1 cellular context compared by ENCODE assay signal in the genomic region with DNA sequence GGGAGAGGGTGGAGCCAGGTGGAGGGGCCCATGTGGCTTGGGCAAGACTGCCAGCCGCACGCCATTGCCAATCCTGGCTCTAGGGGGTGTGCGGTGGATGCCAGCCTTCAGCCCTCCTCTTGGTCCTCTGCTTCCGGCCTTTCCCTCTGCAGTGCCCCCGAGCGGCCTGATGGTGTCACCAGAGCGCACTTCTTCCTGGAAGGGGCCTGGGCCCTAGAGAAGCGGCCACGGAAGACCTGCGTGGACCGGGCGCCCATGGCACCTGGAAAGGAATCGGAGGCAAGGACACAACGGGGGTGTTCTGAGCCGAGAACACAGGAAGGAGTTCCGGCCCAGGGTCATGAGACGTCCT.
TF ChIP-seq lines count a peak whose summit lies in the region.

No MANE protein-coding gene starts in this region.

TF ChIP-seq in HepG2, 621 proteins besides CTCF, POLR2A, EP300 and RAD21 (continued from another document and continues in another):
- TF ChIP-seq, protein P1, sequence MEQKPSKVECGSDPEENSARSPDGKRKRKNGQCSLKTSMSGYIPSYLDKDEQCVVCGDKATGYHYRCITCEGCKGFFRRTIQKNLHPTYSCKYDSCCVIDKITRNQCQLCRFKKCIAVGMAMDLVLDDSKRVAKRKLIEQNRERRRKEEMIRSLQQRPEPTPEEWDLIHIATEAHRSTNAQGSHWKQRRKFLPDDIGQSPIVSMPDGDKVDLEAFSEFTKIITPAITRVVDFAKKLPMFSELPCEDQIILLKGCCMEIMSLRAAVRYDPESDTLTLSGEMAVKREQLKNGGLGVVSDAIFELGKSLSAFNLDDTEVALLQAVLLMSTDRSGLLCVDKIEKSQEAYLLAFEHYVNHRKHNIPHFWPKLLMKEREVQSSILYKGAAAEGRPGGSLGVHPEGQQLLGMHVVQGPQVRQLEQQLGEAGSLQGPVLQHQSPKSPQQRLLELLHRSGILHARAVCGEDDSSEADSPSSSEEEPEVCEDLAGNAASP (CRISPR knock-in tag; IDR thresholded peaks at IDR 0.05; ENCODE audit: borderline replicate concordance): peak; percentile 57; the same call in 1 of the 2 replicates
- TF ChIP-seq ZSCAN29 (CRISPR knock-in tag; conservative IDR thresholded peaks at IDR 0.05) (no peak), YEATS2 (CRISPR knock-in tag; IDR thresholded peaks at IDR 0.05; ENCODE audit: borderline replicate concordance) (peak; percentile 77; the same call in 1 of the 2 replicates), ZNF501 (CRISPR knock-in tag; IDR thresholded peaks at IDR 0.05) (no peak), MED8 (CRISPR knock-in tag; IDR thresholded peaks at IDR 0.05; ENCODE audit: insufficient replicate concordance) (no peak), NFKBIZ (CRISPR knock-in tag; IDR thresholded peaks at IDR 0.05) (no peak), ZMYM4 (CRISPR knock-in tag; IDR thresholded peaks at IDR 0.05) (peak; percentile 88), ZNF644 (CRISPR knock-in tag; IDR thresholded peaks at IDR 0.05; ENCODE audit: low read depth) (peak; percentile 57; the same call in 1 of the 2 replicates), NR2F6 (IDR thresholded peaks at IDR 0.05) (no peak), NR2F6 (CRISPR knock-in tag; IDR thresholded peaks at IDR 0.05) (peak; percentile 42), NAIF1 (CRISPR knock-in tag; IDR thresholded peaks at IDR 0.05; ENCODE audit: borderline replicate concordance) (no peak), ZNF546 (CRISPR knock-in tag; conservative IDR thresholded peaks at IDR 0.05) (0 out of 2 replicates have a peak, but pooled peaks have one; percentile 35), ZNF101 (CRISPR knock-in tag; IDR thresholded peaks at IDR 0.05; ENCODE audit: borderline replicate concordance, low read depth) (no peak), ZNF34 (CRISPR knock-in tag; IDR thresholded peaks at IDR 0.05; ENCODE audit: borderline replicate concordance) (peak; percentile 91; the same call in 1 of the 2 replicates), RCOR2 (CRISPR knock-in tag; IDR thresholded peaks at IDR 0.05) (peak; percentile 23; the same call in 1 of the 2 replicates), PITX1 (CRISPR knock-in tag; IDR thresholded peaks at IDR 0.05) (peak; percentile 58), XRCC5 (optimal IDR thresholded peaks at IDR 0.05; ENCODE audit: low read length) (peak; percentile 96), TEAD3 (CRISPR knock-in tag; optimal IDR thresholded peaks at IDR 0.05; ENCODE audit: borderline replicate concordance) (peak; percentile 60), MEF2D (CRISPR knock-in tag; IDR thresholded peaks at IDR 0.05) (0 out of 2 replicates have a peak, but pooled peaks have one; percentile 41), ZNF547 (CRISPR knock-in tag; IDR thresholded peaks at IDR 0.05) (0 out of 2 replicates have a peak, but pooled peaks have one; percentile 5), BORCS8-MEF2B (CRISPR knock-in tag; IDR thresholded peaks at IDR 0.05) (peak; percentile 88), ZFY (CRISPR knock-in tag; IDR thresholded peaks at IDR 0.05) (peak; percentile 30; the same call in 1 of the 2 replicates), ZBTB38 (CRISPR knock-in tag; IDR thresholded peaks at IDR 0.05) (peak; percentile 92), E2F1 (CRISPR knock-in tag; IDR thresholded peaks at IDR 0.05) (no peak), ZNF256 (CRISPR knock-in tag; conservative IDR thresholded peaks at IDR 0.05) (no peak), GATAD2A (CRISPR knock-in tag; IDR thresholded peaks at IDR 0.05) (peak; percentile 72), PHF8 (CRISPR knock-in tag; IDR thresholded peaks at IDR 0.05) (0 out of 2 replicates have a peak, but pooled peaks have one; percentile 36), AHR (CRISPR knock-in tag; IDR thresholded peaks at IDR 0.05) (peak; percentile 72; the same call in 1 of the 2 replicates), ZNF160 (CRISPR knock-in tag; IDR thresholded peaks at IDR 0.05) (no peak), ZNF567 (CRISPR knock-in tag; IDR thresholded peaks at IDR 0.05; ENCODE audit: borderline replicate concordance) (0 out of 2 replicates have a peak, but pooled peaks have one; percentile 76), ZBTB26 (CRISPR knock-in tag; IDR thresholded peaks at IDR 0.05; ENCODE audit: borderline replicate concordance) (peak; percentile 48; the same call in 1 of the 2 replicates), IRF2 (CRISPR knock-in tag; IDR thresholded peaks at IDR 0.05) (peak; percentile 71; the same call in 1 of the 2 replicates)
- TF ChIP-seq, protein P2, sequence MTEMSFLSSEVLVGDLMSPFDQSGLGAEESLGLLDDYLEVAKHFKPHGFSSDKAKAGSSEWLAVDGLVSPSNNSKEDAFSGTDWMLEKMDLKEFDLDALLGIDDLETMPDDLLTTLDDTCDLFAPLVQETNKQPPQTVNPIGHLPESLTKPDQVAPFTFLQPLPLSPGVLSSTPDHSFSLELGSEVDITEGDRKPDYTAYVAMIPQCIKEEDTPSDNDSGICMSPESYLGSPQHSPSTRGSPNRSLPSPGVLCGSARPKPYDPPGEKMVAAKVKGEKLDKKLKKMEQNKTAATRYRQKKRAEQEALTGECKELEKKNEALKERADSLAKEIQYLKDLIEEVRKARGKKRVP (CRISPR knock-in tag; IDR thresholded peaks at IDR 0.05): no peak
- TF ChIP-seq, protein P3, sequence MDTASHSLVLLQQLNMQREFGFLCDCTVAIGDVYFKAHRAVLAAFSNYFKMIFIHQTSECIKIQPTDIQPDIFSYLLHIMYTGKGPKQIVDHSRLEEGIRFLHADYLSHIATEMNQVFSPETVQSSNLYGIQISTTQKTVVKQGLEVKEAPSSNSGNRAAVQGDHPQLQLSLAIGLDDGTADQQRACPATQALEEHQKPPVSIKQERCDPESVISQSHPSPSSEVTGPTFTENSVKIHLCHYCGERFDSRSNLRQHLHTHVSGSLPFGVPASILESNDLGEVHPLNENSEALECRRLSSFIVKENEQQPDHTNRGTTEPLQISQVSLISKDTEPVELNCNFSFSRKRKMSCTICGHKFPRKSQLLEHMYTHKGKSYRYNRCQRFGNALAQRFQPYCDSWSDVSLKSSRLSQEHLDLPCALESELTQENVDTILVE (CRISPR knock-in tag; IDR thresholded peaks at IDR 0.05): 0 out of 2 replicates have a peak, but pooled peaks have one; percentile 46
- TF ChIP-seq, protein P4, sequence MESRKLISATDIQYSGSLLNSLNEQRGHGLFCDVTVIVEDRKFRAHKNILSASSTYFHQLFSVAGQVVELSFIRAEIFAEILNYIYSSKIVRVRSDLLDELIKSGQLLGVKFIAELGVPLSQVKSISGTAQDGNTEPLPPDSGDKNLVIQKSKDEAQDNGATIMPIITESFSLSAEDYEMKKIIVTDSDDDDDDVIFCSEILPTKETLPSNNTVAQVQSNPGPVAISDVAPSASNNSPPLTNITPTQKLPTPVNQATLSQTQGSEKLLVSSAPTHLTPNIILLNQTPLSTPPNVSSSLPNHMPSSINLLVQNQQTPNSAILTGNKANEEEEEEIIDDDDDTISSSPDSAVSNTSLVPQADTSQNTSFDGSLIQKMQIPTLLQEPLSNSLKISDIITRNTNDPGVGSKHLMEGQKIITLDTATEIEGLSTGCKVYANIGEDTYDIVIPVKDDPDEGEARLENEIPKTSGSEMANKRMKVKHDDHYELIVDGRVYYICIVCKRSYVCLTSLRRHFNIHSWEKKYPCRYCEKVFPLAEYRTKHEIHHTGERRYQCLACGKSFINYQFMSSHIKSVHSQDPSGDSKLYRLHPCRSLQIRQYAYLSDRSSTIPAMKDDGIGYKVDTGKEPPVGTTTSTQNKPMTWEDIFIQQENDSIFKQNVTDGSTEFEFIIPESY (CRISPR knock-in tag; IDR thresholded peaks at IDR 0.05): peak; percentile 75
- TF ChIP-seq, protein P5, sequence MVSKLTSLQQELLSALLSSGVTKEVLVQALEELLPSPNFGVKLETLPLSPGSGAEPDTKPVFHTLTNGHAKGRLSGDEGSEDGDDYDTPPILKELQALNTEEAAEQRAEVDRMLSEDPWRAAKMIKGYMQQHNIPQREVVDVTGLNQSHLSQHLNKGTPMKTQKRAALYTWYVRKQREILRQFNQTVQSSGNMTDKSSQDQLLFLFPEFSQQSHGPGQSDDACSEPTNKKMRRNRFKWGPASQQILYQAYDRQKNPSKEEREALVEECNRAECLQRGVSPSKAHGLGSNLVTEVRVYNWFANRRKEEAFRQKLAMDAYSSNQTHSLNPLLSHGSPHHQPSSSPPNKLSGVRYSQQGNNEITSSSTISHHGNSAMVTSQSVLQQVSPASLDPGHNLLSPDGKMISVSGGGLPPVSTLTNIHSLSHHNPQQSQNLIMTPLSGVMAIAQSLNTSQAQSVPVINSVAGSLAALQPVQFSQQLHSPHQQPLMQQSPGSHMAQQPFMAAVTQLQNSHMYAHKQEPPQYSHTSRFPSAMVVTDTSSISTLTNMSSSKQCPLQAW (CRISPR knock-in tag; IDR thresholded peaks at IDR 0.05): peak; percentile 72; the same call in 1 of the 2 replicates
- TF ChIP-seq, protein P6, sequence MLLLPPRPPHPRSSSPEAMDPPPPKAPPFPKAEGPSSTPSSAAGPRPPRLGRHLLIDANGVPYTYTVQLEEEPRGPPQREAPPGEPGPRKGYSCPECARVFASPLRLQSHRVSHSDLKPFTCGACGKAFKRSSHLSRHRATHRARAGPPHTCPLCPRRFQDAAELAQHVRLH (CRISPR knock-in tag; IDR thresholded peaks at IDR 0.05; ENCODE audit: borderline replicate concordance, low read depth): peak; percentile 55; the same call in 1 of the 2 replicates
- TF ChIP-seq, protein P7, sequence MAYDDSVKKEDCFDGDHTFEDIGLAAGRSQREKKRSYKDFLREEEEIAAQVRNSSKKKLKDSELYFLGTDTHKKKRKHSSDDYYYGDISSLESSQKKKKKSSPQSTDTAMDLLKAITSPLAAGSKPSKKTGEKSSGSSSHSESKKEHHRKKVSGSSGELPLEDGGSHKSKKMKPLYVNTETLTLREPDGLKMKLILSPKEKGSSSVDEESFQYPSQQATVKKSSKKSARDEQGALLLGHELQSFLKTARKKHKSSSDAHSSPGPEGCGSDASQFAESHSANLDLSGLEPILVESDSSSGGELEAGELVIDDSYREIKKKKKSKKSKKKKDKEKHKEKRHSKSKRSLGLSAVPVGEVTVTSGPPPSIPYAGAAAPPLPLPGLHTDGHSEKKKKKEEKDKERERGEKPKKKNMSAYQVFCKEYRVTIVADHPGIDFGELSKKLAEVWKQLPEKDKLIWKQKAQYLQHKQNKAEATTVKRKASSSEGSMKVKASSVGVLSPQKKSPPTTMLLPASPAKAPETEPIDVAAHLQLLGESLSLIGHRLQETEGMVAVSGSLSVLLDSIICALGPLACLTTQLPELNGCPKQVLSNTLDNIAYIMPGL (CRISPR knock-in tag; IDR thresholded peaks at IDR 0.05; ENCODE audit: borderline replicate concordance in 1 of 2, low read depth in 1 of 2): peak; percentile 81 to 85
- TF ChIP-seq, protein P8, sequence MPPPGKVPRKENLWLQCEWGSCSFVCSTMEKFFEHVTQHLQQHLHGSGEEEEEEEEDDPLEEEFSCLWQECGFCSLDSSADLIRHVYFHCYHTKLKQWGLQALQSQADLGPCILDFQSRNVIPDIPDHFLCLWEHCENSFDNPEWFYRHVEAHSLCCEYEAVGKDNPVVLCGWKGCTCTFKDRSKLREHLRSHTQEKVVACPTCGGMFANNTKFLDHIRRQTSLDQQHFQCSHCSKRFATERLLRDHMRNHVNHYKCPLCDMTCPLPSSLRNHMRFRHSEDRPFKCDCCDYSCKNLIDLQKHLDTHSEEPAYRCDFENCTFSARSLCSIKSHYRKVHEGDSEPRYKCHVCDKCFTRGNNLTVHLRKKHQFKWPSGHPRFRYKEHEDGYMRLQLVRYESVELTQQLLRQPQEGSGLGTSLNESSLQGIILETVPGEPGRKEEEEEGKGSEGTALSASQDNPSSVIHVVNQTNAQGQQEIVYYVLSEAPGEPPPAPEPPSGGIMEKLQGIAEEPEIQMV (CRISPR knock-in tag; IDR thresholded peaks at IDR 0.05; ENCODE audit: low read depth): peak; percentile 67; the same call in 1 of the 2 replicates
- TF ChIP-seq, protein P9, sequence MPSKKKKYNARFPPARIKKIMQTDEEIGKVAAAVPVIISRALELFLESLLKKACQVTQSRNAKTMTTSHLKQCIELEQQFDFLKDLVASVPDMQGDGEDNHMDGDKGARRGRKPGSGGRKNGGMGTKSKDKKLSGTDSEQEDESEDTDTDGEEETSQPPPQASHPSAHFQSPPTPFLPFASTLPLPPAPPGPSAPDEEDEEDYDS (CRISPR knock-in tag; IDR thresholded peaks at IDR 0.05): peak; percentile 29; the same call in 1 of the 2 replicates
